In genomic region chr5:80739487-80739886, GRCh38 we compare ENCODE assay signal across 22 cellular contexts.
"Had no signal": no experiment of that assay in that cellular context is flagged by ENCODE, and none has a peak within 500 bp of the region (broad histone marks: within the 10 kb centered on the region; RNA-seq: fewer than 3 reads in every experiment).

No MANE protein-coding gene starts in this region.

- H3K9me3 ChIP-seq: body of pancreas, left ventricle myocardium inferior, prostate gland, tibial artery had no signal

- H3K27ac Mint-ChIP-seq: activated CD4-positive, alpha-beta T cell treated with anti-CD3 and anti-CD28 coated beads, Interleukin-2, amount 10 ng/mL, durations not matched to agents 24 days and 14 days; activated CD8-positive, alpha-beta T cell treated with anti-CD3 and anti-CD28 coated beads for 36 hours; activated T-helper 2 cell treated with anti-CD3 and anti-CD28 coated beads, Interferon-gamma antibody, Interleukin-2, Interleukin-4, amounts not matched to agents 10 μg/mL and 5 μg/mL and 100 μg/mL, durations not matched to agents 14 hours and 24 hours and 36 hours had no signal

- H3K27me3 Mint-ChIP-seq: activated CD4-positive, alpha-beta T cell treated with anti-CD3 and anti-CD28 coated beads, Interleukin-2, amount 10 ng/mL, durations not matched to agents 24 days and 14 days; activated CD8-positive, alpha-beta T cell treated with anti-CD3 and anti-CD28 coated beads for 36 hours; stimulated activated memory B cell treated with anti-CD40 and anti-IgM and Interleukin-4, amounts not matched to agents 10 μg/mL and 1 μg/mL and 100 μg/mL, for 72 hours had no signal

- H3K36me3 ChIP-seq: prostate gland had no signal

- H3K4me3 ChIP-seq: body of pancreas, left ventricle myocardium inferior, prostate gland, tibial artery had no signal

- H3K27ac ChIP-seq: epithelial cell of prostate, foreskin keratinocyte, left ventricle myocardium inferior, prostate gland, tibial artery had no signal

- H3K4me3 Mint-ChIP-seq: activated CD4-positive, alpha-beta T cell treated with anti-CD3 and anti-CD28 coated beads, Interleukin-2, amount 10 ng/mL, durations not matched to agents 24 days and 14 days; activated CD8-positive, alpha-beta T cell treated with anti-CD3 and anti-CD28 coated beads for 36 hours; stimulated activated memory B cell treated with anti-CD40 and anti-IgM and Interleukin-4, amounts not matched to agents 10 μg/mL and 1 μg/mL and 100 μg/mL, for 72 hours had no signal

- ATAC-seq: activated CD8-positive, alpha-beta T cell treated with anti-CD3 and anti-CD28 coated beads for 36 hours; body of pancreas; foreskin keratinocyte; right cardiac atrium; stimulated activated memory B cell treated with anti-CD40 and anti-IgM and Interleukin-4, amounts not matched to agents 10 μg/mL and 1 μg/mL and 100 μg/mL, for 72 hours had no signal

- H3K27me3 ChIP-seq: body of pancreas, foreskin keratinocyte, tibial artery had no signal

- DNase-seq: activated CD4-positive, alpha-beta T cell treated with anti-CD3 and anti-CD28 coated beads, Interleukin-2, amount 10 ng/mL, durations not matched to agents 24 days and 14 days; activated CD8-positive, alpha-beta T cell treated with anti-CD3 and anti-CD28 coated beads for 36 hours; activated naive CD4-positive, alpha-beta T cell treated with Interleukin-2 at 50 U/mL for 16 hours; activated T-cell treated with anti-CD3 and anti-CD28 coated beads, Interleukin-2, amount 50 U/mL, for 1 hour; body of pancreas; foreskin keratinocyte; glutamatergic neuron; hippocampal formation; islet precursor cell; left ventricle myocardium inferior; mammary epithelial cell; right cardiac atrium; small intestine; stimulated activated CD4-positive, alpha-beta T cell treated with anti-CD3 and anti-CD28 coated beads, Interleukin-4, amount 100 ng/mL, for 24 hours; SW 1271; T1000; tibial artery had no signal

- H3K9me3 Mint-ChIP-seq: activated CD4-positive, alpha-beta T cell treated with anti-CD3 and anti-CD28 coated beads, Interleukin-2, amount 10 ng/mL, durations not matched to agents 24 days and 14 days; activated CD8-positive, alpha-beta T cell treated with anti-CD3 and anti-CD28 coated beads for 36 hours; activated T-helper 2 cell treated with anti-CD3 and anti-CD28 coated beads, Interferon-gamma antibody, Interleukin-2, Interleukin-4, amounts not matched to agents 10 μg/mL and 5 μg/mL and 100 μg/mL, durations not matched to agents 14 hours and 24 hours and 36 hours; stimulated activated memory B cell treated with anti-CD40 and anti-IgM and Interleukin-4, amounts not matched to agents 10 μg/mL and 1 μg/mL and 100 μg/mL, for 72 hours had no signal

- FAIRE-seq: small intestine, urothelium cell line had no signal

- H3K4me1 ChIP-seq: left ventricle myocardium inferior, prostate gland, tibial artery had no signal
